1 cellular context compared by ENCODE assay signal in the genomic region with DNA sequence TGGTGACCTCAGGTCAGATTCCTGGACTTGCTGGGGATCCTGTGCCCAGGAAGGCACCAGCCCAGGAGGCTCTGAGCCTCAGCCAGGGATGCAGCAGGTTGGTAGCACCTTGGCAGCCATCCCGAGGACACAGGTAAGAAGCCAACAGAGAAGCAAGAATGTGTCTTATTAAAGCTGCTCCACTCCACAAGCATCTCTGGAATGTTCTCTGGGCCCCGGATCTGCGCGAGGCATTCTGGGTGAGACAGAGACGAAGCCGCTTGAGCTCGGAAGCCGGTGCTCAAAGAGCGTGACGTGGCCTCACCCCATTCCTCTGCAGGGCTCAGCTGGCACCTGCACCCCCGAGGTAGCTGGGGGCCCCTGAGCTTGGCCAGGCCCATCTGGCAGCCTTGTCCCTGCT.
A peak's percentile ranks its signal among the peaks of the same experiment; 100 is the strongest.
TF ChIP-seq lines count a peak whose summit lies in the region.

No MANE protein-coding gene starts in this region.

TF ChIP-seq in HepG2, 621 proteins besides CTCF, POLR2A, EP300 and RAD21 (continued from another document and continues in another):
- TF ChIP-seq KIAA2018 (CRISPR knock-in tag; IDR thresholded peaks at IDR 0.05; ENCODE audit: borderline replicate concordance) (no peak), RBFOX2 (IDR thresholded peaks at IDR 0.05; ENCODE audit: low read depth, low read length) (no peak), SKI (IDR thresholded peaks at IDR 0.05; ENCODE audit: partially characterized antibody) (no peak), THYN1 (CRISPR knock-in tag; IDR thresholded peaks at IDR 0.05; ENCODE audit: borderline replicate concordance, low read depth) (no peak), FIP1L1 (IDR thresholded peaks at IDR 0.05; ENCODE audit: borderline replicate concordance, insufficient read depth, low read depth, low read length) (no peak), MED1 (CRISPR knock-in tag; IDR thresholded peaks at IDR 0.05) (no peak), ELK4 (CRISPR knock-in tag; IDR thresholded peaks at IDR 0.05; ENCODE audit: borderline replicate concordance) (0 out of 2 replicates have a peak, but pooled peaks have one; percentile 35), FOXA3 (CRISPR knock-in tag; IDR thresholded peaks at IDR 0.05) (no peak), GTF3A (CRISPR knock-in tag; conservative IDR thresholded peaks at IDR 0.05) (no peak), MYPOP (CRISPR knock-in tag; IDR thresholded peaks at IDR 0.05) (no peak), SMYD3 (CRISPR knock-in tag; IDR thresholded peaks at IDR 0.05) (no peak), ZNF841 (CRISPR knock-in tag; IDR thresholded peaks at IDR 0.05; ENCODE audit: borderline replicate concordance) (no peak), ZNF749 (CRISPR knock-in tag; IDR thresholded peaks at IDR 0.05; ENCODE audit: borderline replicate concordance) (no peak), ZFP91 (CRISPR knock-in tag; IDR thresholded peaks at IDR 0.05; ENCODE audit: borderline replicate concordance) (peak; percentile 42; the same call in 1 of the 2 replicates), ZNF326 (CRISPR knock-in tag; IDR thresholded peaks at IDR 0.05; ENCODE audit: borderline replicate concordance) (no peak), NR2F2 (IDR thresholded peaks at IDR 0.05; ENCODE audit: borderline replicate concordance, low read depth) (no peak), ZNF501 (CRISPR knock-in tag; IDR thresholded peaks at IDR 0.05) (0 out of 2 replicates have a peak, but pooled peaks have one; percentile 48), RNF219 (CRISPR knock-in tag; IDR thresholded peaks at IDR 0.05) (no peak), ESRRA (CRISPR knock-in tag; IDR thresholded peaks at IDR 0.05; ENCODE audit: low read depth) (no peak), ZNF18 (CRISPR knock-in tag; IDR thresholded peaks at IDR 0.05; ENCODE audit: insufficient replicate concordance) (no peak), IRF2 (CRISPR knock-in tag; IDR thresholded peaks at IDR 0.05) (no peak), SYNCRIP (IDR thresholded peaks at IDR 0.05; ENCODE audit: insufficient read depth, low read depth, low read length) (no peak), HOXA3 (CRISPR knock-in tag; IDR thresholded peaks at IDR 0.05) (peak; percentile 55), ZNF552 (CRISPR knock-in tag; IDR thresholded peaks at IDR 0.05; ENCODE audit: borderline replicate concordance) (no peak), GATA4 (IDR thresholded peaks at IDR 0.05; ENCODE audit: borderline replicate concordance, low read depth) (no peak), RBM22 (optimal IDR thresholded peaks at IDR 0.05; ENCODE audit: low read length) (no peak), ZNF678 (CRISPR knock-in tag; IDR thresholded peaks at IDR 0.05) (no peak), ZBTB8A (CRISPR knock-in tag; IDR thresholded peaks at IDR 0.05; ENCODE audit: borderline replicate concordance, low read depth) (no peak), ZNF10 (CRISPR knock-in tag; IDR thresholded peaks at IDR 0.05; ENCODE audit: borderline replicate concordance, low read depth) (no peak), ZNF776 (CRISPR knock-in tag; IDR thresholded peaks at IDR 0.05) (no peak), SOX13 (IDR thresholded peaks at IDR 0.05) (no peak), SOX13 (CRISPR knock-in tag; conservative IDR thresholded peaks at IDR 0.05 in 1 of 2, IDR thresholded peaks at IDR 0.05 in 1 of 2) (no peak)
- TF ChIP-seq, protein P1, sequence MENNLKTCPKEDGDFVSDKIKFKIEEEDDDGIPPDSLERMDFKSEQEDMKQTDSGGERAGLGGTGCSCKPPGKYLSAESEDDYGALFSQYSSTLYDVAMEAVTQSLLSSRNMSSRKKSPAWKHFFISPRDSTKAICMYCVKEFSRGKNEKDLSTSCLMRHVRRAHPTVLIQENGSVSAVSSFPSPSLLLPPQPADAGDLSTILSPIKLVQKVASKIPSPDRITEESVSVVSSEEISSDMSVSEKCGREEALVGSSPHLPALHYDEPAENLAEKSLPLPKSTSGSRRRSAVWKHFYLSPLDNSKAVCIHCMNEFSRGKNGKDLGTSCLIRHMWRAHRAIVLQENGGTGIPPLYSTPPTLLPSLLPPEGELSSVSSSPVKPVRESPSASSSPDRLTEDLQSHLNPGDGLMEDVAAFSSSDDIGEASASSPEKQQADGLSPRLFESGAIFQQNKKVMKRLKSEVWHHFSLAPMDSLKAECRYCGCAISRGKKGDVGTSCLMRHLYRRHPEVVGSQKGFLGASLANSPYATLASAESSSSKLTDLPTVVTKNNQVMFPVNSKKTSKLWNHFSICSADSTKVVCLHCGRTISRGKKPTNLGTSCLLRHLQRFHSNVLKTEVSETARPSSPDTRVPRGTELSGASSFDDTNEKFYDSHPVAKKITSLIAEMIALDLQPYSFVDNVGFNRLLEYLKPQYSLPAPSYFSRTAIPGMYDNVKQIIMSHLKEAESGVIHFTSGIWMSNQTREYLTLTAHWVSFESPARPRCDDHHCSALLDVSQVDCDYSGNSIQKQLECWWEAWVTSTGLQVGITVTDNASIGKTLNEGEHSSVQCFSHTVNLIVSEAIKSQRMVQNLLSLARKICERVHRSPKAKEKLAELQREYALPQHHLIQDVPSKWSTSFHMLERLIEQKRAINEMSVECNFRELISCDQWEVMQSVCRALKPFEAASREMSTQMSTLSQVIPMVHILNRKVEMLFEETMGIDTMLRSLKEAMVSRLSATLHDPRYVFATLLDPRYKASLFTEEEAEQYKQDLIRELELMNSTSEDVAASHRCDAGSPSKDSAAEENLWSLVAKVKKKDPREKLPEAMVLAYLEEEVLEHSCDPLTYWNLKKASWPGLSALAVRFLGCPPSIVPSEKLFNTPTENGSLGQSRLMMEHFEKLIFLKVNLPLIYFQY (CRISPR knock-in tag; IDR thresholded peaks at IDR 0.05; ENCODE audit: borderline replicate concordance), result no peak
- TF ChIP-seq, protein P2, sequence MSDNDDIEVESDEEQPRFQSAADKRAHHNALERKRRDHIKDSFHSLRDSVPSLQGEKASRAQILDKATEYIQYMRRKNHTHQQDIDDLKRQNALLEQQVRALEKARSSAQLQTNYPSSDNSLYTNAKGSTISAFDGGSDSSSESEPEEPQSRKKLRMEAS (IDR thresholded peaks at IDR 0.05), result 0 out of 2 replicates have a peak, but pooled peaks have one; percentile 42
- TF ChIP-seq, protein P3, sequence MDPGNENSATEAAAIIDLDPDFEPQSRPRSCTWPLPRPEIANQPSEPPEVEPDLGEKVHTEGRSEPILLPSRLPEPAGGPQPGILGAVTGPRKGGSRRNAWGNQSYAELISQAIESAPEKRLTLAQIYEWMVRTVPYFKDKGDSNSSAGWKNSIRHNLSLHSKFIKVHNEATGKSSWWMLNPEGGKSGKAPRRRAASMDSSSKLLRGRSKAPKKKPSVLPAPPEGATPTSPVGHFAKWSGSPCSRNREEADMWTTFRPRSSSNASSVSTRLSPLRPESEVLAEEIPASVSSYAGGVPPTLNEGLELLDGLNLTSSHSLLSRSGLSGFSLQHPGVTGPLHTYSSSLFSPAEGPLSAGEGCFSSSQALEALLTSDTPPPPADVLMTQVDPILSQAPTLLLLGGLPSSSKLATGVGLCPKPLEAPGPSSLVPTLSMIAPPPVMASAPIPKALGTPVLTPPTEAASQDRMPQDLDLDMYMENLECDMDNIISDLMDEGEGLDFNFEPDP (CRISPR knock-in tag; conservative IDR thresholded peaks at IDR 0.05), result no peak
